9 cellular contexts compared by ENCODE assay signal in the genomic region with DNA sequence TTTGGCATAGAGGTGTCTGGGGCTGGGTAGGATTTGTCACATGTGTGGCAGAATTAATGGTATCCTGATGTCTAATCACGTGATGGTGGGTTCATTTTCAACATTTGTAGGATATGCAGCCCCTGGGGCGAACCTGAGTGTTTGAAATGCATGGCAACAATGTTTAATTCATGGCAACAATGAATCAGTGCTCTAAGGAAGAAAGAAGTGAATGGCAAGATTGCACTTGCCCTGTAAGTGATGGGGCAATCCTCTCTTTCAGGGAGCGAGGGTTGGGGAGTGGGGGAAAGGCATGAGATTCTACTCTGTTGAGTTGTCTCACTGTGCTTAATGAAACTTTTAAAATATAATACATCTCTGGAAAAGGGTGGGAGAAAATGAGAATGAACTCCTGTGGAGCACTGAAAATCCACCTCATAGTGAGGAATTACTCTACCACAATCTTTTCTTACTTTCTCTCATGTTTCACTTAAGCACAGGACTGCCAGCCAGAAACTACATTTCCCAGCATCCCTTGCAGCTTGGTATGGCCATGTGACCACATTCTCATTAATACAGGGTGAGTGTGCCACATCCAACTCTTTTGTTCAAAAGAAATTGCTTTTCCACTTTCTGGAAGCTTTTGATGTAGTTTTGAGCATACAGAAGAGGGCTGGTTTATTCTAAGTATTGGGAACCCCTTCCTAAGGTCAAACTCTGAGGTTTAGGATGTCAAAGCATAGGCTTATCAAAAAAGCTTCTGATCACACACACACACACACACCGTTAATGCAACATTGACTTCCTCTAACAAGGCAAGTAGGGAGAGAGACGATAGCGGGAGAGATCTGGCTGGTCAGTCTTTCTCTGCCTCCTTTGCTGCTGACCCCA.
DNase-seq lines count a peak whose midpoint lies in the region; ATAC-seq and TF ChIP-seq lines count a peak whose summit lies in the region.
"Had no signal": no experiment of that assay in that cellular context is flagged by ENCODE, and none has a peak within 500 bp of the region (broad histone marks: within the 10 kb centered on the region; RNA-seq: fewer than 3 reads in every experiment).

No MANE protein-coding gene starts in this region.

- WGBS in stomach, 5 donors, result 44 to 63% (median 50%) methylated on average over 6 of the region's 6 CpGs

- peak; percentile 4 for DNase-seq in activated naive CD4-positive, alpha-beta T cell treated with Interleukin-2 at 50 U/mL for 16 hours
- DNase-seq in activated naive CD4-positive, alpha-beta T cell (lab: John Stamatoyannopoulos, UW), result no peak
- DNase-seq in NOMO-1 treated with DMSO at 0.1 percent for 48 hours (lab: John Stamatoyannopoulos, UW; ENCODE audit: unreplicated experiment), result peak; percentile 37
- peak; percentile 38 for DNase-seq in stomach
- DNase-seq in NCI-H1930 (lab: John Stamatoyannopoulos, UW), result no peak
- no peak for DNase-seq in NCI-H524 (lab: John Stamatoyannopoulos, UW)

- H3K4me1 ChIP-seq in stomach, result peaks cover 18 to 45% (median 31%) of the 10 kb centered on the region in 4 donors

- no peaks in the 10 kb centered on the region for H3K27me3 ChIP-seq in stomach
- H3K27me3 ChIP-seq: BLaER1 treated with 17β-estradiol and CSF1 and Interleukin-3, amounts not matched to agents 10 nM and 100 nM had no signal

- no peak overlapping the region for H3K4me3 ChIP-seq in stomach
- H3K4me3 ChIP-seq: BLaER1 treated with 17β-estradiol and CSF1 and Interleukin-3, amounts not matched to agents 10 nM and 100 nM had no signal

- TF ChIP-seq CTCF in stomach (IDR thresholded peaks at IDR 0.05), result no peak

- intact Hi-C loops in stomach (cut with DNase I; ENCODE audit: low total_unique reads), result no loop called here

- ATAC-seq in esophagus mucosa, result peak; percentile 76
- no peak for ATAC-seq in HG03095 (IDR thresholded peaks at IDR 0.05; ENCODE audit: unreplicated experiment)

- no peak for TF ChIP-seq POLR2A in stomach (IDR thresholded peaks at IDR 0.05)

- no peak for TF ChIP-seq EP300 in stomach (IDR thresholded peaks at IDR 0.05)

- no peaks in the 10 kb centered on the region for H3K9me3 ChIP-seq in stomach

- H3K27ac ChIP-seq in stomach, result peak overlapping the region in 2 of 5 donors; percentile 35 to 43

- H3K36me3 ChIP-seq in stomach, result no peaks in the 10 kb centered on the region
- H3K36me3 ChIP-seq: BLaER1 treated with 17β-estradiol and CSF1 and Interleukin-3, amounts not matched to agents 10 nM and 100 nM had no signal

Comparison
In these comparisons a context has a peak if more than half of its experiments do, and no peak if none do; other contexts are left out.
1. DNase-seq: peak in activated naive CD4-positive, alpha-beta T cell treated with Interleukin-2 at 50 U/mL for 16 hours (single experiment), NOMO-1 treated with DMSO at 0.1 percent for 48 hours (single experiment) and stomach (single experiment); none in activated naive CD4-positive, alpha-beta T cell (0 of 4), NCI-H1930 (0 of 2) and NCI-H524 (0 of 2).